ENCODE assay signal across 27 cellular contexts in the genomic region with DNA sequence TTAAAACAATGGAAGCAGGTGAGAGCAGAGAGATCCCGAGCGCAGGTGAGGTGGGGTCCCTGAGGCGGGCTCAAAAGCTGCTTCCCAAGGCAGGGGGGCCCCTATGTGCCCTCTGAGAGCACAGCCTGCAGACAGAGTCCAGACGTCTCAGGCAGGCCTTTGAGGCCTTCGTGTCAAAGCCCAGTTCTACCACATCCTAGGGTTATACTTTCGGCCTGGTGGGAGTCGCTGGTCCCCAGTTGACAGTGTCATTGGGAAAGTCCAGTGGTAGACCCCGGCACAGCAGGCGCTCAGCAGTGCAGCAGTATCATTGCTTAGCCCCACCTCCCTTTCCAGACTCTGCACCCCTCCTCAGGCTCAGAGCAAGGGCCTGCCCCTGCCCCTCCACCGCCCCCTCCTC. TPM values are rescaled to one million over a fixed set of nuclear protein-coding genes. Genes with fewer than 3 reads are reported as not detected.
"Had no signal": no experiment of that assay in that cellular context is flagged by ENCODE, and none has a peak within 500 bp of the region (broad histone marks: within the 10 kb centered on the region; RNA-seq: fewer than 3 reads in every experiment).

No MANE protein-coding gene starts in this region.

- H3K4me1 Mint-ChIP-seq: stimulated activated naive CD8-positive, alpha-beta T cell treated with anti-CD3 and anti-CD28 coated beads, Interleukin-15, amount 100 ng/mL, for 72 hours had no signal

- H3K36me3 Mint-ChIP-seq: naive thymus-derived CD4-positive, alpha-beta T cell; stimulated activated naive B cell treated with anti-CD40 and anti-IgM and Interleukin-4, amounts not matched to agents 10 μg/mL and 1 μg/mL and 100 μg/mL, for 72 hours had no signal

- H3K27ac Mint-ChIP-seq: naive thymus-derived CD4-positive, alpha-beta T cell; nephron progenitor cell; stimulated activated naive B cell treated with anti-CD40 and anti-IgM and Interleukin-4, amounts not matched to agents 10 μg/mL and 1 μg/mL and 100 μg/mL, for 72 hours; stimulated activated naive CD8-positive, alpha-beta T cell treated with anti-CD3 and anti-CD28 coated beads, Interleukin-15, amount 100 ng/mL, for 72 hours had no signal

- H3K4me1 ChIP-seq: colonic mucosa, pancreas, prostate gland, testis had no signal

- H3K27ac ChIP-seq: colonic mucosa, esophagus squamous epithelium, hepatocyte, pancreas, prostate gland, testis, upper lobe of right lung, vagina had no signal

- ATAC-seq: left lobe of liver; naive thymus-derived CD4-positive, alpha-beta T cell; pancreas; sciatic nerve; stimulated activated naive B cell treated with anti-CD40 and anti-IgM and Interleukin-4, amounts not matched to agents 10 μg/mL and 1 μg/mL and 100 μg/mL, for 72 hours; stimulated activated naive CD8-positive, alpha-beta T cell treated with anti-CD3 and anti-CD28 coated beads, Interleukin-15, amount 100 ng/mL, for 72 hours; upper lobe of right lung had no signal

- H3K9me3 Mint-ChIP-seq: nephron progenitor cell; stimulated activated naive B cell treated with anti-CD40 and anti-IgM and Interleukin-4, amounts not matched to agents 10 μg/mL and 1 μg/mL and 100 μg/mL, for 72 hours; stimulated activated naive CD8-positive, alpha-beta T cell treated with anti-CD3 and anti-CD28 coated beads, Interleukin-15, amount 100 ng/mL, for 72 hours had no signal

- H3K27me3 ChIP-seq: colonic mucosa, esophagus squamous epithelium, hepatocyte, pancreas, testis, tibial nerve, upper lobe of right lung, vagina had no signal

- H3K4me3 ChIP-seq: colonic mucosa, esophagus squamous epithelium, hepatocyte, lung, pancreas, prostate gland, testis, tibial nerve, upper lobe of right lung, vagina had no signal

- DNase-seq: cerebellar nuclear complex; colonic mucosa; dermis blood vessel endothelial cell; esophagus squamous epithelium; foreskin fibroblast; kidney glomerular epithelial cell; mesendoderm; naive thymus-derived CD4-positive, alpha-beta T cell; nephron progenitor cell; retina; stimulated activated CD4-positive, alpha-beta T cell treated with anti-CD3 and anti-CD28 coated beads, Interleukin-2, amount 100 ng/mL, for 24 hours; stimulated activated CD4-positive, alpha-beta T cell treated with anti-CD3 and anti-CD28 coated beads, Interleukin-4, amount 100 ng/mL, for 4 hours; stimulated activated naive B cell treated with anti-CD40 and anti-IgM and Interleukin-4, amounts not matched to agents 10 μg/mL and 1 μg/mL and 100 μg/mL, for 72 hours; stimulated activated naive CD8-positive, alpha-beta T cell treated with anti-CD3 and anti-CD28 coated beads, Interleukin-15, amount 100 ng/mL, for 72 hours; testis; upper lobe of right lung had no signal

- H3K4me3 Mint-ChIP-seq: naive thymus-derived CD4-positive, alpha-beta T cell; nephron progenitor cell; stimulated activated naive B cell treated with anti-CD40 and anti-IgM and Interleukin-4, amounts not matched to agents 10 μg/mL and 1 μg/mL and 100 μg/mL, for 72 hours; stimulated activated naive CD8-positive, alpha-beta T cell treated with anti-CD3 and anti-CD28 coated beads, Interleukin-15, amount 100 ng/mL, for 72 hours had no signal

- H3K9me3 ChIP-seq: colonic mucosa, esophagus squamous epithelium, pancreas, prostate gland, testis, tibial nerve, upper lobe of right lung, vagina had no signal

- H3K36me3 ChIP-seq: colonic mucosa, esophagus squamous epithelium, pancreas, prostate gland, tibial nerve, upper lobe of right lung, vagina had no signal

RNA-seq across cellular contexts. Expression of gene LINC01488, which starts 9.1 kb away (rescaled TPM):
- total RNA-seq: colonic mucosa; dermis blood vessel endothelial cell; epithelial cell of proximal tubule; esophagus squamous epithelium; lung; naive thymus-derived CD4-positive, alpha-beta T cell; pancreas; prostate gland; sciatic nerve; skeletal muscle tissue; subcutaneous adipose tissue; testis; tibial nerve; upper lobe of right lung; vagina had no signal
- polyA plus RNA-seq: lung; naive thymus-derived CD4-positive, alpha-beta T cell; pancreas had no signal
